In the genomic region with DNA sequence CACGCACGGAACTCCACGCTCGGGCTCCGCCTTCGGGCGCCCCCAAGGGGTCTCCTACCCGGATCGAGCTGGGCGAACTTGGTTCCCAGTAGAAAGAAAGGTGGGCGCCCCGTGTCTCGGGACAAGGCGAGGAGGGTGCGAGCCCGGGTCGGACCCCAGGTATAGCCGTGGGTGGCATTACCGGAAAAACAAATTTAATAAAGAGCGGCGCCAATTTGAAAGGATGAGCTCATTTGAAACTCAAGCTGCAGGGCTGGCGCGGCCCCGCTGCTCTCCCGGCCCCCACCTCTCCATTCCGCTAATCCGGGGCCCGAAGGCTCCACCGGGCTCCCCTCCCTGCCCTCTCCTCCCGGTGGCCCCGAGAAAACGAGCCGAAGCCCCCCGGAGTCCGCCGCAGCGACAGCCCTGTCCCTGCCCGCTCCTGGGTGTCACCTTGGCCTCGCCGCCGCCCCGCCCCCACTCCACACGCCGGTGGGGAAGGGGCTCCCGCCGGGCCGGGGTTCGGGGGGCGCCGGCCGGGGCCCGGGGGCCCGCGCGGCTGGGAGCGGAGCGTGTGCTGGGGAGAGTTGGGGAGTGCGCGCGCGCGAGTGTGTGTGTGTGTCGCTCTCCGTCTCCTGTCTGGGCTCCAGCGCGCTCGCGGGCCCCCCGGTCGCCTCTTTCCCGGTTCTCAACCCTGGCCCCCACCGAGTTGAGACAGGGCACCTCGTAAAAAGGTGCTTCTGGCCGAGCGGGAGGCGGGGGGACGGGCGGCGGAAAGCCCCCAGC, we compare ENCODE assay signal across 8 cellular contexts. TPM values are rescaled to one million over a fixed set of nuclear protein-coding genes. Genes with fewer than 3 reads are reported as not detected.
DNase-seq lines count a peak whose midpoint lies in the region; ATAC-seq and TF ChIP-seq lines count a peak whose summit lies in the region.

No MANE protein-coding gene starts in this region.

- H3K4me2 ChIP-seq in GM23248 (ENCODE audit: unreplicated experiment) = peak overlapping the region; percentile 93

- ATAC-seq in SK-N-SH treated with all-trans-retinoic acid at 6 μM for 48 hours = peak; percentile 30

- in situ Hi-C loops in GM23248 (cut with MboI) = no loop called here

- TF ChIP-seq RAD21 in liver (IDR thresholded peaks at IDR 0.05) = no peak

- H3K27ac ChIP-seq in ACC112 (ENCODE audit: low read depth, low read length) (peak overlapping the region; percentile 94), GM23248 (peak overlapping the region; percentile 86), coronary artery (peak overlapping the region; percentile 2 to 45), liver (ENCODE audit: low read depth in 1 of 2, low read length in 2 of 2) (peak overlapping the region in 1 of 2 donors; percentile 47), stomach smooth muscle (ENCODE audit: low read length) (no peak overlapping the region)

- no peaks in the 10 kb centered on the region for H3K9me3 ChIP-seq in GM23248 (ENCODE audit: low read depth)
- H3K9me3 ChIP-seq in liver (ENCODE audit: control insufficient read depth in 4 of 4, low read length in 3 of 4) = no peaks in the 10 kb centered on the region
- no peaks in the 10 kb centered on the region for H3K9me3 ChIP-seq in stomach smooth muscle (ENCODE audit: control insufficient read depth in 2 of 2, low read length in 2 of 2)

- peak overlapping the region; percentile 65 for H2AFZ ChIP-seq in ACC112 (ENCODE audit: low read length, unreplicated experiment)
- H2AFZ ChIP-seq in GM23248 = peak overlapping the region; percentile 39; the same call in 1 of the 2 replicates

- H3K4me1 ChIP-seq in ACC112 (ENCODE audit: control insufficient read depth, insufficient read depth, low read length, unreplicated experiment) (peaks cover 31% of the 10 kb centered on the region), GM23248 (ENCODE audit: insufficient read depth) (peaks cover 32% of the 10 kb centered on the region), liver (ENCODE audit: control insufficient read depth in 4 of 4, insufficient read depth in 4 of 4, low read length in 3 of 4) (peaks cover 9 to 27% (median 19%) of the 10 kb centered on the region in 4 donors), stomach smooth muscle (ENCODE audit: control insufficient read depth, insufficient read depth, low read length) (peaks cover 25% of the 10 kb centered on the region)

- H3K36me3 ChIP-seq in ACC112 (ENCODE audit: insufficient read depth, low read length) (peaks cover 5% of the 10 kb centered on the region), GM23248 (ENCODE audit: low read depth) (no peaks in the 10 kb centered on the region), liver (ENCODE audit: control insufficient read depth in 4 of 4, insufficient read depth in 3 of 4, low read depth in 1 of 4, low read length in 3 of 4) (no peaks in the 10 kb centered on the region), stomach smooth muscle (ENCODE audit: control insufficient read depth in 2 of 2, insufficient read depth in 2 of 2, low read length in 2 of 2) (no peaks in the 10 kb centered on the region)

- peaks cover 35% of the 10 kb centered on the region for H3F3A ChIP-seq in GM23248 (ENCODE audit: insufficient read depth)

- WGBS in GM23248 (ENCODE audit: low coverage in 1 of 2, low lambda C conversion rate in 2 of 2, missing lambda C conversion rate in 2 of 2), 2 experiments = 1% methylated on average over 30 to 75 of the region's 79 CpGs
- WGBS in liver = 1% methylated on average over 79 of the region's 79 CpGs

- DNase-seq in GM23248 (peak; percentile 75), coronary artery (ENCODE audit: low spot score) (no peak), COLO829 (ENCODE audit: low spot score) (no peak), NCI-H774 (lab: John Stamatoyannopoulos, UW) (no peak)

- TF ChIP-seq CTCF in coronary artery (IDR thresholded peaks at IDR 0.05) (no peak), liver (IDR thresholded peaks at IDR 0.05; ENCODE audit: low read depth, low read length, missing input control) (no peak)

- H3K79me2 ChIP-seq in ACC112 (ENCODE audit: control insufficient read depth, insufficient read depth, low read length, unreplicated experiment) (peaks cover 82% of the 10 kb centered on the region), GM23248 (ENCODE audit: insufficient read depth) (peaks cover 82% of the 10 kb centered on the region)

- H3K4me3 ChIP-seq in ACC112 (ENCODE audit: low read depth, low read length) = peak overlapping the region; percentile 96
- H3K4me3 ChIP-seq in GM23248 = peak overlapping the region; percentile 95
- H3K4me3 ChIP-seq in coronary artery = peak overlapping the region; percentile 71
- peak overlapping the region in 2 of 3 donors; percentile 39 to 85 for H3K4me3 ChIP-seq in liver (ENCODE audit: low read depth in 1 of 3, low read length in 3 of 3)
- H3K4me3 ChIP-seq in stomach smooth muscle (ENCODE audit: low read length in 2 of 2) = peak overlapping the region; percentile 49 to 67

- peak overlapping the region; percentile 98 for H3K9ac ChIP-seq in GM23248
- H3K9ac ChIP-seq in liver (ENCODE audit: low read depth in 1 of 2, low read length in 2 of 2) = peak overlapping the region in 1 of 2 donors; percentile 49
- H3K9ac ChIP-seq in stomach smooth muscle (ENCODE audit: low read length in 2 of 2) = peak overlapping the region; percentile 29 to 33

- no peaks in the 10 kb centered on the region for H3K9me2 ChIP-seq in GM23248 (ENCODE audit: insufficient read depth)

- H4K20me1 ChIP-seq in GM23248 (ENCODE audit: insufficient read depth) = peaks cover under 1% of the 10 kb centered on the region; the same call in 1 of the 2 replicates

- H3K27me3 ChIP-seq in ACC112 (ENCODE audit: insufficient read depth, low read length) (no peaks in the 10 kb centered on the region), GM23248 (replicated peaks; ENCODE audit: insufficient read depth) (no peaks in the 10 kb centered on the region), liver (ENCODE audit: control insufficient read depth in 4 of 4, insufficient read depth in 4 of 4, low read length in 3 of 4) (peaks cover 0 to 8% (median 3%) of the 10 kb centered on the region in 4 donors), stomach smooth muscle (ENCODE audit: control insufficient read depth in 1 of 2, insufficient read depth in 2 of 2, low read length in 2 of 2) (peaks cover 20 to 63% of the 10 kb centered on the region in 2 donors)

TF ChIP-seq in SK-N-SH treated with all-trans-retinoic acid at 6 μM for 48 hours, 23 proteins besides CTCF, POLR2A, EP300 and RAD21:
- TF ChIP-seq ZFP3 (CRISPR knock-in tag; IDR thresholded peaks at IDR 0.05) (no peak), ZNF565 (CRISPR knock-in tag; conservative IDR thresholded peaks at IDR 0.05; ENCODE audit: low read depth) (no peak)
- TF ChIP-seq, protein P1, sequence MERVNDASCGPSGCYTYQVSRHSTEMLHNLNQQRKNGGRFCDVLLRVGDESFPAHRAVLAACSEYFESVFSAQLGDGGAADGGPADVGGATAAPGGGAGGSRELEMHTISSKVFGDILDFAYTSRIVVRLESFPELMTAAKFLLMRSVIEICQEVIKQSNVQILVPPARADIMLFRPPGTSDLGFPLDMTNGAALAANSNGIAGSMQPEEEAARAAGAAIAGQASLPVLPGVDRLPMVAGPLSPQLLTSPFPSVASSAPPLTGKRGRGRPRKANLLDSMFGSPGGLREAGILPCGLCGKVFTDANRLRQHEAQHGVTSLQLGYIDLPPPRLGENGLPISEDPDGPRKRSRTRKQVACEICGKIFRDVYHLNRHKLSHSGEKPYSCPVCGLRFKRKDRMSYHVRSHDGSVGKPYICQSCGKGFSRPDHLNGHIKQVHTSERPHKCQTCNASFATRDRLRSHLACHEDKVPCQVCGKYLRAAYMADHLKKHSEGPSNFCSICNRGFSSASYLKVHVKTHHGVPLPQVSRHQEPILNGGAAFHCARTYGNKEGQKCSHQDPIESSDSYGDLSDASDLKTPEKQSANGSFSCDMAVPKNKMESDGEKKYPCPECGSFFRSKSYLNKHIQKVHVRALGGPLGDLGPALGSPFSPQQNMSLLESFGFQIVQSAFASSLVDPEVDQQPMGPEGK (CRISPR knock-in tag; IDR thresholded peaks at IDR 0.05; ENCODE audit: borderline replicate concordance) = peak; percentile 54; the same call in 1 of the 2 replicates

TF ChIP-seq in liver, 16 proteins besides CTCF, POLR2A, EP300 and RAD21 (continues in another document):
- TF ChIP-seq, protein P2, sequence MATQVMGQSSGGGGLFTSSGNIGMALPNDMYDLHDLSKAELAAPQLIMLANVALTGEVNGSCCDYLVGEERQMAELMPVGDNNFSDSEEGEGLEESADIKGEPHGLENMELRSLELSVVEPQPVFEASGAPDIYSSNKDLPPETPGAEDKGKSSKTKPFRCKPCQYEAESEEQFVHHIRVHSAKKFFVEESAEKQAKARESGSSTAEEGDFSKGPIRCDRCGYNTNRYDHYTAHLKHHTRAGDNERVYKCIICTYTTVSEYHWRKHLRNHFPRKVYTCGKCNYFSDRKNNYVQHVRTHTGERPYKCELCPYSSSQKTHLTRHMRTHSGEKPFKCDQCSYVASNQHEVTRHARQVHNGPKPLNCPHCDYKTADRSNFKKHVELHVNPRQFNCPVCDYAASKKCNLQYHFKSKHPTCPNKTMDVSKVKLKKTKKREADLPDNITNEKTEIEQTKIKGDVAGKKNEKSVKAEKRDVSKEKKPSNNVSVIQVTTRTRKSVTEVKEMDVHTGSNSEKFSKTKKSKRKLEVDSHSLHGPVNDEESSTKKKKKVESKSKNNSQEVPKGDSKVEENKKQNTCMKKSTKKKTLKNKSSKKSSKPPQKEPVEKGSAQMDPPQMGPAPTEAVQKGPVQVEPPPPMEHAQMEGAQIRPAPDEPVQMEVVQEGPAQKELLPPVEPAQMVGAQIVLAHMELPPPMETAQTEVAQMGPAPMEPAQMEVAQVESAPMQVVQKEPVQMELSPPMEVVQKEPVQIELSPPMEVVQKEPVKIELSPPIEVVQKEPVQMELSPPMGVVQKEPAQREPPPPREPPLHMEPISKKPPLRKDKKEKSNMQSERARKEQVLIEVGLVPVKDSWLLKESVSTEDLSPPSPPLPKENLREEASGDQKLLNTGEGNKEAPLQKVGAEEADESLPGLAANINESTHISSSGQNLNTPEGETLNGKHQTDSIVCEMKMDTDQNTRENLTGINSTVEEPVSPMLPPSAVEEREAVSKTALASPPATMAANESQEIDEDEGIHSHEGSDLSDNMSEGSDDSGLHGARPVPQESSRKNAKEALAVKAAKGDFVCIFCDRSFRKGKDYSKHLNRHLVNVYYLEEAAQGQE (IDR thresholded peaks at IDR 0.05) = no peak
- TF ChIP-seq MAX (IDR thresholded peaks at IDR 0.05) (no peak), JUND (IDR thresholded peaks at IDR 0.05) (no peak), GABPA (IDR thresholded peaks at IDR 0.05 in 1 of 2, conservative IDR thresholded peaks at IDR 0.05 in 1 of 2) (no peak)

RNA-seq across cellular contexts. Expression of gene IGF2BP2, which starts 1.4 kb away (rescaled TPM):
- total RNA-seq in GM23248 (2014; rRNA removed; shearing (Covaris generic)) = 60.6 and 86.0 TPM in 2 replicates
- polyA plus RNA-seq in GM23248 (2016; fragmentation: Nextera tagmentation; extraction: Ambion mirVana) (62.5 and 64.2 TPM in 2 replicates), liver (1 to 10 TPM in 1 of 2 donors, under 1 TPM in 1; 0.67 to 1.4 TPM)
- total RNA-seq in liver = 10 to 100 TPM in 1 of 2 donors, 1 to 10 TPM in 1; 2.1 to 35.0 TPM
